8 cellular contexts compared by ENCODE assay signal in the genomic region with DNA sequence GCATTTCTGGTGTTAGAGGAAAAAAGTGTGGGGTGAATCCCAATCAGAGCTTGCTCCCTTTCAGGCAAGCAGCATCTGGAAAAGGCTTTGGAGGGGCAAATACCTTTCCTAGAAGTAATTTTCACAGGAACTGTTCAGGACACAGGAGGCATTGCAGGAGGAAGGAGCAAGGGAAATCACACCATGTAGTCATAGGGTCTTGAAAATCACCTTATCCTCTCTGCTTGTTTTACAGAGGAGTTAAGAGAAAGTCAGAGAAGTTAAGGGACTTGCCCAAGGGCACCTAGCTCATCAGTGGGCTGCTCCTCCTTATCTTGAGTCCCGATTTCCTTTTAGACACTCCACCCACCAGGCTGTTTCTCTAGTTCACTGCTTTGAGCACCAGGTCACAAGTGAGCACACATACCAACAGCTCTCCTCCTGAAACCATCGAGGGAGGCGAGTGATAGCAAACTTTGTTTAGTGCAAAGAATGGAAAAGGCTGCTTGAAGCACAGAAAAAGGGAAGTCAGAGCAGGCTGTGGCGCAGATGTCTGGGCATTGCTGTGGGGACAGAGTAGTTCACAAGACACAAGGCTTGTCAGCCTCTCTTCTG.
DNase-seq lines count a peak whose midpoint lies in the region; ATAC-seq and TF ChIP-seq lines count a peak whose summit lies in the region.

No MANE protein-coding gene starts in this region.

- H3K9me3 ChIP-seq in GM23248 (ENCODE audit: low read depth) = no peaks in the 10 kb centered on the region
- no peaks in the 10 kb centered on the region for H3K9me3 ChIP-seq in mammary epithelial cell (replicated peaks; ENCODE audit: insufficient read depth, low read length)

- peaks cover 7% of the 10 kb centered on the region for H3K9me3 Mint-ChIP-seq in activated naive CD4-positive, alpha-beta T cell treated with anti-CD3 and anti-CD28 coated beads, Interleukin-2, amount 10 ng/mL, durations not matched to agents 7 days and 5 days

- H3K4me1 ChIP-seq in GM23248 (ENCODE audit: insufficient read depth) = no peaks in the 10 kb centered on the region
- no peaks in the 10 kb centered on the region for H3K4me1 ChIP-seq in mammary epithelial cell (ENCODE audit: insufficient read depth, low read length)

- in situ Hi-C loops in GM23248 (cut with MboI) = no loop called here
- in situ Hi-C loops in mammary epithelial cell (cut with MboI; ENCODE audit: low sequenced_read_pairs in 2 of 2) = no loop called here

- H3K27ac ChIP-seq in GM23248 = no peak overlapping the region
- no peak overlapping the region for H3K27ac ChIP-seq in mammary epithelial cell (ENCODE audit: insufficient read depth, low read depth, low read length)

- TF ChIP-seq CTCF in mammary epithelial cell (conservative IDR thresholded peaks at IDR 0.05 in 1 of 2, IDR thresholded peaks at IDR 0.05 in 1 of 2; ENCODE audit: extremely low read depth in 1 of 2, insufficient read depth in 1 of 2, low read depth in 1 of 2, low read length in 2 of 2) = no peak

- no peak overlapping the region for H2AFZ ChIP-seq in GM23248
- no peak overlapping the region for H2AFZ ChIP-seq in mammary epithelial cell (ENCODE audit: low read depth, low read length)

- peak; percentile 59 for ATAC-seq in GM18502 (IDR thresholded peaks at IDR 0.05; ENCODE audit: poor library complexity, unreplicated experiment)
- ATAC-seq in GM21515 (IDR thresholded peaks at IDR 0.05; ENCODE audit: unreplicated experiment) = peak; percentile 62
- peak; percentile 35 for ATAC-seq in HG03565 (IDR thresholded peaks at IDR 0.05; ENCODE audit: unreplicated experiment)

- intact Hi-C loops in mammary epithelial cell (cut with micrococcal nuclease) = no loop called here

- H3K36me3 Mint-ChIP-seq in activated naive CD4-positive, alpha-beta T cell treated with anti-CD3 and anti-CD28 coated beads, Interleukin-2, amount 10 ng/mL, durations not matched to agents 7 days and 5 days = peaks cover 6% of the 10 kb centered on the region

- H4K20me1 ChIP-seq in GM23248 (ENCODE audit: insufficient read depth) = no peaks in the 10 kb centered on the region
- no peaks in the 10 kb centered on the region for H4K20me1 ChIP-seq in mammary epithelial cell (ENCODE audit: insufficient read depth, low read length)

- DNase-seq in germinal center (ENCODE audit: low spot score) = peak; percentile 44
- no peak for DNase-seq in GM23248
- DNase-seq in middle frontal gyrus (ENCODE audit: extremely low spot score, low spot score) = no peak
- no peak for DNase-seq in activated naive CD4-positive, alpha-beta T cell treated with anti-CD3 and anti-CD28 coated beads, Interleukin-2, amount 10 ng/mL, durations not matched to agents 7 days and 5 days
- no peak for DNase-seq in mammary epithelial cell

- no peak overlapping the region for H3K27ac Mint-ChIP-seq in activated naive CD4-positive, alpha-beta T cell treated with anti-CD3 and anti-CD28 coated beads, Interleukin-2, amount 10 ng/mL, durations not matched to agents 7 days and 5 days

- no peaks in the 10 kb centered on the region for H3F3A ChIP-seq in GM23248 (ENCODE audit: insufficient read depth)

- dilution Hi-C loops in mammary epithelial cell (cut with HindIII; ENCODE audit: low sequenced_read_pairs) = no loop called here

- H3K27me3 Mint-ChIP-seq in activated naive CD4-positive, alpha-beta T cell treated with anti-CD3 and anti-CD28 coated beads, Interleukin-2, amount 10 ng/mL, durations not matched to agents 7 days and 5 days = no peaks in the 10 kb centered on the region

- H3K4me2 ChIP-seq in GM23248 (ENCODE audit: unreplicated experiment) (no peak overlapping the region), mammary epithelial cell (ENCODE audit: insufficient read depth, low read depth, low read length) (no peak overlapping the region)

- 21 to 34% methylated on average over 4 of the region's 4 CpGs for whole genome bisulfite sequencing in GM23248 (ENCODE audit: low coverage in 1 of 2, low lambda C conversion rate in 2 of 2, missing lambda C conversion rate in 2 of 2), 2 experiments
- 81% methylated on average over 4 of the region's 4 CpGs for WGBS in mammary epithelial cell (ENCODE audit: low coverage, missing lambda C conversion rate)

- peaks cover 8% of the 10 kb centered on the region for H3K4me1 Mint-ChIP-seq in activated naive CD4-positive, alpha-beta T cell treated with anti-CD3 and anti-CD28 coated beads, Interleukin-2, amount 10 ng/mL, durations not matched to agents 7 days and 5 days

- peaks cover 6% of the 10 kb centered on the region for H3K27me3 ChIP-seq in GM23248 (replicated peaks; ENCODE audit: insufficient read depth)
- H3K27me3 ChIP-seq in mammary epithelial cell (ENCODE audit: insufficient read depth, low read length) = no peaks in the 10 kb centered on the region

- BruUV-seq in mammary epithelial cell (replicated peaks; lab: Mats Ljungman, UMichigan) = no TSS peak

- no peaks in the 10 kb centered on the region for H3K79me2 ChIP-seq in GM23248 (ENCODE audit: insufficient read depth)
- H3K79me2 ChIP-seq in mammary epithelial cell (ENCODE audit: insufficient read depth, low read length) = no peaks in the 10 kb centered on the region

- no peaks in the 10 kb centered on the region for H3K9me2 ChIP-seq in GM23248 (ENCODE audit: insufficient read depth)

- no peak overlapping the region for H3K4me3 ChIP-seq in GM23248
- H3K4me3 ChIP-seq in mammary epithelial cell (replicated peaks in 1 of 3; ENCODE audit: insufficient read depth in 1 of 3, low read depth in 2 of 3, low read length in 3 of 3) = no peak overlapping the region

- no peak overlapping the region for H3K9ac ChIP-seq in GM23248
- H3K9ac ChIP-seq in mammary epithelial cell (ENCODE audit: insufficient read depth, low read length) = no peak overlapping the region

- CTCF ChIA-PET in activated naive CD4-positive, alpha-beta T cell treated with anti-CD3 and anti-CD28 coated beads, Interleukin-2, amount 10 ng/mL, durations not matched to agents 7 days and 5 days (lab: Charles Lee) = interaction anchor here (1.5 kb wide), 1 partner anchor 30 kb away, joined by 4 read pairs; no protein-coding TSS in a partner anchor
- CTCF ChIA-PET in mammary epithelial cell (lab: Charles Lee; ENCODE audit: low non-redundant PET) = no interaction called here

- H3K36me3 ChIP-seq in GM23248 (ENCODE audit: low read depth) = no peaks in the 10 kb centered on the region
- no peaks in the 10 kb centered on the region for H3K36me3 ChIP-seq in mammary epithelial cell (ENCODE audit: insufficient read depth, low read length)

- no peak overlapping the region for H3K4me3 Mint-ChIP-seq in activated naive CD4-positive, alpha-beta T cell treated with anti-CD3 and anti-CD28 coated beads, Interleukin-2, amount 10 ng/mL, durations not matched to agents 7 days and 5 days
